Comparison of ENCODE assay signal across 22 cellular contexts in genomic region chrX:11329016-11329415, GRCh38. TPM values are rescaled to one million over a fixed set of nuclear protein-coding genes. Genes with fewer than 3 reads are reported as not detected.
A peak's percentile ranks its signal among the peaks of the same experiment; 100 is the strongest.
DNase-seq lines count a peak whose midpoint lies in the region; ATAC-seq and TF ChIP-seq lines count a peak whose summit lies in the region.
"Had no signal": no experiment of that assay in that cellular context is flagged by ENCODE, and none has a peak within 500 bp of the region (broad histone marks: within the 10 kb centered on the region; RNA-seq: fewer than 3 reads in every experiment).

No MANE protein-coding gene starts in this region.

- no peak overlapping the region for H3K4me3 ChIP-seq in choroid plexus epithelial cell (ENCODE audit: low read depth, low read length)
- H3K4me3 ChIP-seq: thoracic aorta, vagina had no signal

- DNase-seq in ELR (ENCODE audit: low read depth) = peak; percentile 66
- peak; percentile 0 for DNase-seq in NCI-H69 (lab: John Stamatoyannopoulos, UW)
- peak; percentile 11 for DNase-seq in choroid plexus epithelial cell (ENCODE audit: low read depth)
- peak; percentile 15 to 64 for DNase-seq in lung microvascular endothelial cell (ENCODE audit: low read depth in 2 of 2)
- DNase-seq in NCI-H1105 treated with DMSO at 0.1 percent for 48 hours (lab: John Stamatoyannopoulos, UW) = no peak
- DNase-seq in NCI-H128 (lab: John Stamatoyannopoulos, UW; ENCODE audit: unreplicated experiment) = no peak
- DNase-seq: activated CD4-positive, alpha-beta T cell treated with anti-CD3 and anti-CD28 coated beads for 4 hours; activated naive CD4-positive, alpha-beta T cell treated with anti-CD3 and anti-CD28 coated beads, Interleukin-2, amount 10 ng/mL, durations not matched to agents 7 days and 5 days; activated T-cell treated with anti-CD3 and anti-CD28 coated beads, Interleukin-2, amount 50 U/mL, for 72 hours; anterior cingulate cortex; central memory CD4-positive, alpha-beta T cell; NCI-H82; SHP77; stimulated activated CD4-positive, alpha-beta T cell treated with anti-CD3 and anti-CD28 coated beads, Interleukin-2, amount 100 ng/mL, for 48 hours; stimulated activated naive B cell treated with anti-CD40 and anti-IgM and Interleukin-4, amounts not matched to agents 10 μg/mL and 1 μg/mL and 100 μg/mL, for 72 hours had no signal

- ATAC-seq in HG02840 (IDR thresholded peaks at IDR 0.05; ENCODE audit: low FRiP score, unreplicated experiment) = no peak
- ATAC-seq in GM18858 (IDR thresholded peaks at IDR 0.05; ENCODE audit: unreplicated experiment) = no peak
- ATAC-seq: activated T-cell treated with anti-CD3 and anti-CD28 coated beads, Interleukin-2, amount 50 U/mL, for 72 hours; stimulated activated naive B cell treated with anti-CD40 and anti-IgM and Interleukin-4, amounts not matched to agents 10 μg/mL and 1 μg/mL and 100 μg/mL, for 72 hours had no signal

- TF ChIP-seq CTCF in choroid plexus epithelial cell (conservative IDR thresholded peaks at IDR 0.05; ENCODE audit: low read depth, low read length) = no peak

RNA-seq across cellular contexts. Expression of gene AMELX, which starts 35.8 kb away (rescaled TPM):
- total RNA-seq in lung microvascular endothelial cell = not detected in 2 replicates
- total RNA-seq: activated T-cell treated with anti-CD3 and anti-CD28 coated beads, Interleukin-2, amount 50 U/mL, for 72 hours; epithelial cell of proximal tubule; G401; glomerular endothelial cell; thoracic aorta; vagina had no signal

Comparison
In these comparisons a context has a peak if more than half of its experiments do, and no peak if none do; other contexts are left out.
1. DNase-seq: peak in ELR (single experiment), NCI-H69 (single experiment), choroid plexus epithelial cell (single experiment) and lung microvascular endothelial cell (2 of 2); none in NCI-H1105 treated with DMSO at 0.1 percent for 48 hours (single experiment) and NCI-H128 (single experiment).